14 cellular contexts compared by ENCODE assay signal in the genomic region with DNA sequence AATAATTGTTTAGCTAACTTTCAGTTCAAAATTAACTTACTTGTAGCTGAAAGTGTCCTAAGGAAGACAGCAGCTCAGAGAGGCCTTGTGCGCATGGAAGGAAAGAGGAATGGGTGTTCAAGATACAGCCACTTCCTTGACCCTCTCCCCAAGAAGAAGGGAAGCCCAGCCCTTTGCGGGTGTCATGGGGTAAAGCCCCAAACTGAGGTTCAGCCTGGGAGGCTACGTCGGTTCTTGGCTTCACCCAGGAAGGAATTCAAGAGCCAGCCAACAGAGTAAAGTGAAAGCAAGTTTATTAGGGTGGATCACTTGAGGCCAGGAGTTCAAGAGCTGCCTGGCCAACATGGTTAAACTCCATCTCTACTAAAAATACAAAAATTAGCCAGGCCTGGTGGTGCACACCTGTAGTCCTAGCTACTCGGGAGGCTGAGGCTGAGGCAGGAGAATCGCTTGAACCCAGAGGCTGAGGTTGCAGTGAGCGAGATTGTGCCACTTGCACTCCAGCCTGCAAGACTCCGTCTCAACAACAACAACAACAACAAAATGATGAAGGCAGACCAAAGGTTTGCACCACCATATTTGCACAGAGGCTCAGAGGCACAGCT. TPM values are rescaled to one million over a fixed set of nuclear protein-coding genes. Genes with fewer than 3 reads are reported as not detected.
DNase-seq lines count a peak whose midpoint lies in the region; ATAC-seq and TF ChIP-seq lines count a peak whose summit lies in the region.
"Had no signal": no experiment of that assay in that cellular context is flagged by ENCODE, and none has a peak within 500 bp of the region (broad histone marks: within the 10 kb centered on the region; RNA-seq: fewer than 3 reads in every experiment).

No MANE protein-coding gene starts in this region.

- peaks cover 29 to 55% of the 10 kb centered on the region in 2 donors for H3K27me3 Mint-ChIP-seq in natural killer cell treated with Interleukin-12 subunit alpha and Interleukin-12 subunit beta and Interleukin-15 and Interleukin-18, amount 100 ng/mL, for 72 hours
- H3K27me3 Mint-ChIP-seq in natural killer cell (ENCODE audit: low read depth in 2 of 2) (peaks cover 21 to 39% of the 10 kb centered on the region in 2 donors), endodermal cell (ENCODE audit: insufficient read depth) (peaks cover 22% of the 10 kb centered on the region)
- peaks cover 31 to 57% (median 49%) of the 10 kb centered on the region in 5 donors for H3K27me3 Mint-ChIP-seq in naive thymus-derived CD8-positive, alpha-beta T cell
- H3K27me3 Mint-ChIP-seq in activated T-helper 2 cell treated with anti-CD3 and anti-CD28 coated beads, Interferon-gamma antibody, Interleukin-2, Interleukin-4, amounts not matched to agents 10 μg/mL and 5 μg/mL and 100 μg/mL, durations not matched to agents 14 hours and 24 hours and 36 hours (ENCODE audit: low read depth), result peaks cover 40% of the 10 kb centered on the region

- no peaks in the 10 kb centered on the region for H3K27me3 ChIP-seq in endodermal cell (ENCODE audit: control insufficient read depth, insufficient read depth, low read length, poor library complexity, severe bottlenecking)

- ATAC-seq in natural killer cell treated with Interleukin-12 subunit alpha and Interleukin-12 subunit beta and Interleukin-15 and Interleukin-18, amount 100 ng/mL, for 72 hours, result no peak
- no peak for ATAC-seq in natural killer cell
- ATAC-seq in naive thymus-derived CD8-positive, alpha-beta T cell, result no peak
- ATAC-seq in GM18858 (IDR thresholded peaks at IDR 0.05; ENCODE audit: unreplicated experiment), result no peak
- no peak for ATAC-seq in GM21529 (IDR thresholded peaks at IDR 0.05; ENCODE audit: unreplicated experiment)

- H3K9me3 Mint-ChIP-seq in natural killer cell treated with Interleukin-12 subunit alpha and Interleukin-12 subunit beta and Interleukin-15 and Interleukin-18, amount 100 ng/mL, for 72 hours, result no peaks in the 10 kb centered on the region
- H3K9me3 Mint-ChIP-seq in natural killer cell (no peaks in the 10 kb centered on the region), endodermal cell (no peaks in the 10 kb centered on the region)
- H3K9me3 Mint-ChIP-seq in naive thymus-derived CD8-positive, alpha-beta T cell, result peaks cover 0 to 2% (median 0%) of the 10 kb centered on the region in 9 donors
- H3K9me3 Mint-ChIP-seq in activated T-helper 2 cell treated with anti-CD3 and anti-CD28 coated beads, Interferon-gamma antibody, Interleukin-2, Interleukin-4, amounts not matched to agents 10 μg/mL and 5 μg/mL and 100 μg/mL, durations not matched to agents 14 hours and 24 hours and 36 hours, result no peaks in the 10 kb centered on the region

- H3K4me3 Mint-ChIP-seq in natural killer cell treated with Interleukin-12 subunit alpha and Interleukin-12 subunit beta and Interleukin-15 and Interleukin-18, amount 100 ng/mL, for 72 hours, result no peak overlapping the region
- H3K4me3 Mint-ChIP-seq in natural killer cell (no peak overlapping the region), endodermal cell (peak overlapping the region; percentile 54)
- H3K4me3 Mint-ChIP-seq in naive thymus-derived CD8-positive, alpha-beta T cell, result peak overlapping the region in 9 of 10 donors; percentile 5 to 62 (median 38)
- no peak overlapping the region for H3K4me3 Mint-ChIP-seq in activated T-helper 2 cell treated with anti-CD3 and anti-CD28 coated beads, Interferon-gamma antibody, Interleukin-2, Interleukin-4, amounts not matched to agents 10 μg/mL and 5 μg/mL and 100 μg/mL, durations not matched to agents 14 hours and 24 hours and 36 hours (ENCODE audit: low read depth)
- H3K4me3 Mint-ChIP-seq: CD4-positive, CD25-positive, alpha-beta regulatory T cell had no signal

- DNase-seq in natural killer cell treated with Interleukin-12 subunit alpha and Interleukin-12 subunit beta and Interleukin-15 and Interleukin-18, amount 100 ng/mL, for 72 hours (ENCODE audit: low spot score), result peak; percentile 49
- no peak for DNase-seq in natural killer cell
- peak; percentile 50 for DNase-seq in endodermal cell
- DNase-seq in naive thymus-derived CD8-positive, alpha-beta T cell, result peak in 1 of 10 donors; percentile 49
- no peak for DNase-seq in activated T-helper 2 cell treated with anti-CD3 and anti-CD28 coated beads, Interferon-gamma antibody, Interleukin-2, Interleukin-4, amounts not matched to agents 10 μg/mL and 5 μg/mL and 100 μg/mL, durations not matched to agents 14 hours and 24 hours and 36 hours (ENCODE audit: low spot score)
- no peak for DNase-seq in kidney tubule cell (ENCODE audit: low spot score)
- DNase-seq: caudate nucleus; CD4-positive, CD25-positive, alpha-beta regulatory T cell; foreskin melanocyte; NCI-H226 had no signal

- TF ChIP-seq CTCF in natural killer cell (IDR thresholded peaks at IDR 0.05) (no peak), endodermal cell (conservative IDR thresholded peaks at IDR 0.05) (no peak)

- H3K36me3 ChIP-seq in endodermal cell (ENCODE audit: control insufficient read depth, insufficient read depth, low read length), result no peaks in the 10 kb centered on the region

- peaks cover 5% of the 10 kb centered on the region for H3K4me1 ChIP-seq in endodermal cell (ENCODE audit: control insufficient read depth, insufficient read depth, low read length)

- intact Hi-C loops in natural killer cell (cut with micrococcal nuclease), result no loop called here
- intact Hi-C loops in activated T-helper 2 cell treated with anti-CD3 and anti-CD28 coated beads, Interferon-gamma antibody, Interleukin-2, Interleukin-4, amounts not matched to agents 10 μg/mL and 5 μg/mL and 100 μg/mL, durations not matched to agents 14 hours and 24 hours and 36 hours (cut with micrococcal nuclease), result no loop called here

- WGBS in endodermal cell (ENCODE audit: insufficient coverage in 1 of 2, insufficient read length in 1 of 2), 2 experiments, result 90 to 96% methylated on average over 8 of the region's 8 CpGs

- no peak overlapping the region for H3K9ac ChIP-seq in endodermal cell (ENCODE audit: extremely low read depth, low read length, poor library complexity, severe bottlenecking)

- no peak overlapping the region for H3K4me3 ChIP-seq in endodermal cell (ENCODE audit: low read length)

- peaks cover 8 to 10% of the 10 kb centered on the region in 2 donors for H3K4me1 Mint-ChIP-seq in natural killer cell treated with Interleukin-12 subunit alpha and Interleukin-12 subunit beta and Interleukin-15 and Interleukin-18, amount 100 ng/mL, for 72 hours (ENCODE audit: low read depth in 2 of 2)
- H3K4me1 Mint-ChIP-seq in natural killer cell, result peaks cover 7 to 11% of the 10 kb centered on the region in 2 donors
- H3K4me1 Mint-ChIP-seq in endodermal cell, result peaks cover 12% of the 10 kb centered on the region
- H3K4me1 Mint-ChIP-seq in naive thymus-derived CD8-positive, alpha-beta T cell, result peaks cover 2 to 9% (median 9%) of the 10 kb centered on the region in 4 donors
- H3K4me1 Mint-ChIP-seq in activated T-helper 2 cell treated with anti-CD3 and anti-CD28 coated beads, Interferon-gamma antibody, Interleukin-2, Interleukin-4, amounts not matched to agents 10 μg/mL and 5 μg/mL and 100 μg/mL, durations not matched to agents 14 hours and 24 hours and 36 hours (ENCODE audit: low read depth), result no peaks in the 10 kb centered on the region

- no peak overlapping the region for H3K27ac Mint-ChIP-seq in natural killer cell treated with Interleukin-12 subunit alpha and Interleukin-12 subunit beta and Interleukin-15 and Interleukin-18, amount 100 ng/mL, for 72 hours
- H3K27ac Mint-ChIP-seq in natural killer cell (no peak overlapping the region), endodermal cell (peak overlapping the region; percentile 49)
- H3K27ac Mint-ChIP-seq in naive thymus-derived CD8-positive, alpha-beta T cell, result peak overlapping the region in 1 of 10 donors; percentile 76
- no peak overlapping the region for H3K27ac Mint-ChIP-seq in activated T-helper 2 cell treated with anti-CD3 and anti-CD28 coated beads, Interferon-gamma antibody, Interleukin-2, Interleukin-4, amounts not matched to agents 10 μg/mL and 5 μg/mL and 100 μg/mL, durations not matched to agents 14 hours and 24 hours and 36 hours
- H3K27ac Mint-ChIP-seq: CD4-positive, CD25-positive, alpha-beta regulatory T cell had no signal

- POLR2A ChIA-PET in naive thymus-derived CD8-positive, alpha-beta T cell (lab: Charles Lee), result no interaction called here

- no peak overlapping the region for H3K27ac ChIP-seq in endodermal cell (ENCODE audit: low read depth, low read length)

- no peaks in the 10 kb centered on the region for H3K36me3 Mint-ChIP-seq in natural killer cell treated with Interleukin-12 subunit alpha and Interleukin-12 subunit beta and Interleukin-15 and Interleukin-18, amount 100 ng/mL, for 72 hours
- no peaks in the 10 kb centered on the region for H3K36me3 Mint-ChIP-seq in natural killer cell
- no peaks in the 10 kb centered on the region for H3K36me3 Mint-ChIP-seq in endodermal cell (ENCODE audit: low read depth)
- peaks cover 0 to 5% (median 2%) of the 10 kb centered on the region in 3 donors for H3K36me3 Mint-ChIP-seq in naive thymus-derived CD8-positive, alpha-beta T cell
- H3K36me3 Mint-ChIP-seq in activated T-helper 2 cell treated with anti-CD3 and anti-CD28 coated beads, Interferon-gamma antibody, Interleukin-2, Interleukin-4, amounts not matched to agents 10 μg/mL and 5 μg/mL and 100 μg/mL, durations not matched to agents 14 hours and 24 hours and 36 hours (ENCODE audit: low read depth), result no peaks in the 10 kb centered on the region
- H3K36me3 Mint-ChIP-seq: CD4-positive, CD25-positive, alpha-beta regulatory T cell had no signal

- no peaks in the 10 kb centered on the region for H3K9me3 ChIP-seq in endodermal cell (ENCODE audit: control insufficient read depth, low read length)

RNA-seq across cellular contexts. Expression of gene GPRIN2, which starts 15.9 kb away (rescaled TPM):
- not detected for total RNA-seq in natural killer cell treated with Interleukin-12 subunit alpha and Interleukin-12 subunit beta and Interleukin-15 and Interleukin-18, amount 100 ng/mL, for 72 hours
- total RNA-seq in natural killer cell (not detected), endodermal cell (10 to 100 TPM; 16.1 to 25.2 TPM)
- polyA plus RNA-seq in endodermal cell (2013, experiment 1 of 2), result 4.7 TPM
- 3.0 TPM for polyA plus RNA-seq in endodermal cell (2013, experiment 2 of 2)
- total RNA-seq in naive thymus-derived CD8-positive, alpha-beta T cell, result not detected
- polyA plus RNA-seq in naive thymus-derived CD8-positive, alpha-beta T cell, result not detected
- not detected in 2 replicates for total RNA-seq in activated T-helper 2 cell treated with anti-CD3 and anti-CD28 coated beads, Interferon-gamma antibody, Interleukin-2, Interleukin-4, amounts not matched to agents 10 μg/mL and 5 μg/mL and 100 μg/mL, durations not matched to agents 14 hours and 24 hours and 36 hours
- total RNA-seq: activated CD8-positive, alpha-beta memory T cell treated with anti-CD3 and anti-CD28 coated beads for 36 hours; CD4-positive, CD25-positive, alpha-beta regulatory T cell; myocyte had no signal
- polyA plus RNA-seq: CD4-positive, CD25-positive, alpha-beta regulatory T cell had no signal

RNA-seq across cellular contexts. Expression of gene SYT15, which starts 38.4 kb away (rescaled TPM):
- total RNA-seq in natural killer cell treated with Interleukin-12 subunit alpha and Interleukin-12 subunit beta and Interleukin-15 and Interleukin-18, amount 100 ng/mL, for 72 hours, result 1 to 10 TPM in 1 of 2 donors, under 1 TPM in 1; 0.81 to 1.9 TPM
- total RNA-seq in natural killer cell (1 to 10 TPM in 2 of 3 donors, under 1 TPM in 1; 1.00 to 2.0 (median 1.1) TPM), endodermal cell (1 to 10 TPM; 1.3 to 3.2 TPM)
- 0.50 TPM for polyA plus RNA-seq in endodermal cell (2013, experiment 1 of 2)
- polyA plus RNA-seq in endodermal cell (2013, experiment 2 of 2), result 0.58 TPM
- total RNA-seq in naive thymus-derived CD8-positive, alpha-beta T cell, result 1 to 10 TPM; 1.6 to 1.9 TPM
- under 1 TPM; 0.08 to 0.13 (median 0.12) TPM for polyA plus RNA-seq in naive thymus-derived CD8-positive, alpha-beta T cell
- 1.5 TPM in 2 replicates for total RNA-seq in activated T-helper 2 cell treated with anti-CD3 and anti-CD28 coated beads, Interferon-gamma antibody, Interleukin-2, Interleukin-4, amounts not matched to agents 10 μg/mL and 5 μg/mL and 100 μg/mL, durations not matched to agents 14 hours and 24 hours and 36 hours

Comparison
In these comparisons a context has a peak if more than half of its experiments do, and no peak if none do; other contexts are left out.
1. DNase-seq: peak in natural killer cell treated with Interleukin-12 subunit alpha and Interleukin-12 subunit beta and Interleukin-15 and Interleukin-18, amount 100 ng/mL, for 72 hours (single experiment) and endodermal cell (single experiment); none in natural killer cell (single experiment), activated T-helper 2 cell treated with anti-CD3 and anti-CD28 coated beads, Interferon-gamma antibody, Interleukin-2, Interleukin-4, amounts not matched to agents 10 μg/mL and 5 μg/mL and 100 μg/mL, durations not matched to agents 14 hours and 24 hours and 36 hours (single experiment) and kidney tubule cell (single experiment).
2. H3K4me3 Mint-ChIP-seq: peak in endodermal cell (single experiment) and naive thymus-derived CD8-positive, alpha-beta T cell (9 of 10); none in natural killer cell treated with Interleukin-12 subunit alpha and Interleukin-12 subunit beta and Interleukin-15 and Interleukin-18, amount 100 ng/mL, for 72 hours (single experiment), natural killer cell (single experiment) and activated T-helper 2 cell treated with anti-CD3 and anti-CD28 coated beads, Interferon-gamma antibody, Interleukin-2, Interleukin-4, amounts not matched to agents 10 μg/mL and 5 μg/mL and 100 μg/mL, durations not matched to agents 14 hours and 24 hours and 36 hours (single experiment).
3. RNA of gene GPRIN2, which starts 15.9 kb away (total RNA-seq): 16.1 to 25.2 TPM in endodermal cell; not detected in activated T-helper 2 cell treated with anti-CD3 and anti-CD28 coated beads, Interferon-gamma antibody, Interleukin-2, Interleukin-4, amounts not matched to agents 10 μg/mL and 5 μg/mL and 100 μg/mL, durations not matched to agents 14 hours and 24 hours and 36 hours, not detected in natural killer cell treated with Interleukin-12 subunit alpha and Interleukin-12 subunit beta and Interleukin-15 and Interleukin-18, amount 100 ng/mL, for 72 hours, not detected in natural killer cell and not detected in naive thymus-derived CD8-positive, alpha-beta T cell; every median in the first group is over 10 times any median in the second.